In genomic region chr16:75506107-75506506, GRCh38 we compare ENCODE assay signal across 2 cellular contexts.
TF ChIP-seq lines count a peak whose summit lies in the region.

No MANE protein-coding gene starts in this region.

TF ChIP-seq in SK-N-SH, 30 proteins besides CTCF, POLR2A, EP300 and RAD21:
- TF ChIP-seq RFX5 (IDR thresholded peaks at IDR 0.05; ENCODE audit: low read length), result no peak
- TF ChIP-seq EZH2phosphoT487 (IDR thresholded peaks at IDR 0.05; ENCODE audit: borderline replicate concordance, low read depth), result no peak
- TF ChIP-seq REST (IDR thresholded peaks at IDR 0.05; ENCODE audit: low read depth, low read length), result no peak
- TF ChIP-seq JUND (IDR thresholded peaks at IDR 0.05), result no peak
- TF ChIP-seq YY1 (IDR thresholded peaks at IDR 0.05; ENCODE audit: low read depth), result no peak
- TF ChIP-seq SMC3 (IDR thresholded peaks at IDR 0.05; ENCODE audit: low read depth, low read length), result no peak
- no peak for TF ChIP-seq MEF2A (IDR thresholded peaks at IDR 0.05; ENCODE audit: borderline replicate concordance, low read depth)
- no peak for TF ChIP-seq FOXM1 (IDR thresholded peaks at IDR 0.05; ENCODE audit: low read depth)
- TF ChIP-seq MXI1 (IDR thresholded peaks at IDR 0.05; ENCODE audit: low read depth, low read length), result no peak
- no peak for TF ChIP-seq MAX (IDR thresholded peaks at IDR 0.05; ENCODE audit: low read depth)
- no peak for TF ChIP-seq FOXJ3 (CRISPR knock-in tag; IDR thresholded peaks at IDR 0.05)
- no peak for TF ChIP-seq USF2 (IDR thresholded peaks at IDR 0.05; ENCODE audit: borderline replicate concordance, low read depth, low read length)
- no peak for TF ChIP-seq NRF1 (IDR thresholded peaks at IDR 0.05; ENCODE audit: low read depth, low read length)
- no peak for TF ChIP-seq GABPA (IDR thresholded peaks at IDR 0.05; ENCODE audit: low read depth)
- TF ChIP-seq TCF12 (IDR thresholded peaks at IDR 0.05), result no peak

TF ChIP-seq in SK-N-SH treated with all-trans-retinoic acid at 6 μM for 48 hours, 23 proteins besides CTCF, POLR2A, EP300 and RAD21:
- TF ChIP-seq PPARA (CRISPR knock-in tag; IDR thresholded peaks at IDR 0.05; ENCODE audit: borderline replicate concordance) (no peak), ZFP3 (CRISPR knock-in tag; IDR thresholded peaks at IDR 0.05) (no peak), CSDC2 (CRISPR knock-in tag; IDR thresholded peaks at IDR 0.05) (no peak), TSHZ2 (CRISPR knock-in tag; IDR thresholded peaks at IDR 0.05) (no peak), PATZ1 (CRISPR knock-in tag; IDR thresholded peaks at IDR 0.05; ENCODE audit: borderline replicate concordance) (no peak), POU6F1 (CRISPR knock-in tag; IDR thresholded peaks at IDR 0.05; ENCODE audit: borderline replicate concordance, low read depth) (no peak), TOX (CRISPR knock-in tag; IDR thresholded peaks at IDR 0.05; ENCODE audit: borderline replicate concordance) (no peak), ZNF8 (CRISPR knock-in tag; IDR thresholded peaks at IDR 0.05) (no peak), GLIS3 (CRISPR knock-in tag; IDR thresholded peaks at IDR 0.05) (no peak), OSR1 (CRISPR knock-in tag; IDR thresholded peaks at IDR 0.05) (no peak)
